Comparison of ENCODE assay signal across 29 cellular contexts in genomic region chr6:5028301-5028700, GRCh38. TPM values are rescaled to one million over a fixed set of nuclear protein-coding genes. Genes with fewer than 3 reads are reported as not detected.
"Had no signal": no experiment of that assay in that cellular context is flagged by ENCODE, and none has a peak within 500 bp of the region (broad histone marks: within the 10 kb centered on the region; RNA-seq: fewer than 3 reads in every experiment).

No MANE protein-coding gene starts in this region.

- H3K4me2 ChIP-seq: neural progenitor cell, smooth muscle cell had no signal

- DNase-seq: natural killer cell; occipital lobe; ovary; posterior cingulate gyrus; spleen; stimulated activated CD4-positive, alpha-beta T cell treated with anti-CD3 and anti-CD28 coated beads, Interleukin-12 subunit alpha, Interleukin-12 subunit beta, amount 100 ng/mL, for 4 hours; stimulated activated CD4-positive, alpha-beta T cell treated with anti-CD3 and anti-CD28 coated beads, Interleukin-1b, Interleukin-23, amount 100 ng/mL, for 48 hours; stimulated activated CD4-positive, alpha-beta T cell treated with anti-CD3 and anti-CD28 coated beads, Interleukin-4, amount 100 ng/mL, for 1 hour; stimulated activated CD4-positive, alpha-beta T cell treated with anti-CD3 and anti-CD28 coated beads, Interleukin-4, amount 100 ng/mL, for 4 hours; stimulated activated CD8-positive, alpha-beta memory T cell treated with anti-CD3 and anti-CD28 coated beads, Interleukin-4, amount 100 ng/mL, for 48 hours; stimulated activated naive CD4-positive, alpha-beta T cell; stimulated activated naive CD8-positive, alpha-beta T cell treated with anti-CD3 and anti-CD28 coated beads, Interleukin-15, amount 100 ng/mL, for 72 hours; stimulated activated naive CD8-positive, alpha-beta T cell treated with anti-CD3 and anti-CD28 coated beads, Interleukin-15, Interleukin-2, amounts not matched to agents 100 U/mL and 50 U/mL, for 24 hours; substantia nigra; testis; tibial artery; transverse colon; upper lobe of right lung; uterus had no signal

- H3K36me3 ChIP-seq: neural progenitor cell, ovary, spleen, suprapubic skin, tibial artery, transverse colon, upper lobe of right lung, uterus had no signal

- H3K79me2 ChIP-seq: parathyroid adenoma had no signal

- ATAC-seq: natural killer cell; psoas muscle; right cardiac atrium; sciatic nerve; stimulated activated memory B cell treated with anti-CD40 and anti-IgM and Interleukin-4, amounts not matched to agents 10 μg/mL and 1 μg/mL and 100 μg/mL, for 72 hours; stimulated activated naive CD8-positive, alpha-beta T cell treated with anti-CD3 and anti-CD28 coated beads, Interleukin-15, amount 100 ng/mL, for 72 hours; stimulated activated naive CD8-positive, alpha-beta T cell treated with anti-CD3 and anti-CD28 coated beads, Interleukin-15, Interleukin-2, amounts not matched to agents 100 U/mL and 50 U/mL, for 24 hours; upper lobe of right lung had no signal

- H2AFZ ChIP-seq: neural progenitor cell, parathyroid adenoma had no signal

- H3K9ac ChIP-seq: neural progenitor cell, parathyroid adenoma had no signal

- H3K4me3 ChIP-seq: neural progenitor cell, ovary, psoas muscle, skin epidermis, smooth muscle cell, spleen, suprapubic skin, testis, tibial artery, transverse colon, upper lobe of right lung, uterus had no signal

- H3K9me3 ChIP-seq: ovary, psoas muscle, spleen, suprapubic skin, testis, tibial artery, transverse colon, upper lobe of right lung, uterus had no signal

- H3K27me3 ChIP-seq: neural progenitor cell, ovary, spleen, suprapubic skin, testis, tibial artery, transverse colon, upper lobe of right lung, uterus had no signal

- H3K27ac ChIP-seq: neural progenitor cell, ovary, parathyroid adenoma, psoas muscle, skin epidermis, spleen, suprapubic skin, testis, transverse colon, upper lobe of right lung, uterus had no signal

- H3K4me1 ChIP-seq: testis, uterus had no signal

RNA-seq across cellular contexts. Expression of gene PPP1R3G, which starts 56.8 kb away (rescaled TPM):
- polyA plus RNA-seq: neural cell had no signal
